Comparison of ENCODE assay signal across 20 cellular contexts in the genomic region with DNA sequence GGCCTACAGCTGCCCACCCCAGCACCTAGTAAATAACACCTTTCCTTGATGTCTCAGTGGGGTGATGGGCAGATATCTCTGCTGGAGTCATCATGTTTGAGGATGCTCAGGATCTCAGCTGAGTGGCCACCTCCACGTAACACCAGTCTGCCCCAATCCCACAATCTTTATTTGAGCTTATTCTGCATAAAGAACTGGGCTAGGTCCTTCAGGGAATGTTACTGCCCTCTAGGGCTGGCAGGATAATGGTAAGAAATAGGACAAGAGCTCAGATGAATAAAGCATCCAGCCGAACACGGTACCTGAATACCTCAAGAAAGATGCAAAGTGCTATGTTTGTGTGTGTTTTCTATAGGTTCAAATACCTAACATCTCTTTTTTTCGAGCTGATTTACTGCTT. TPM values are rescaled to one million over a fixed set of nuclear protein-coding genes. Genes with fewer than 3 reads are reported as not detected.
A peak's percentile ranks its signal among the peaks of the same experiment; 100 is the strongest.
DNase-seq lines count a peak whose midpoint lies in the region; ATAC-seq and TF ChIP-seq lines count a peak whose summit lies in the region.
"Had no signal": no experiment of that assay in that cellular context is flagged by ENCODE, and none has a peak within 500 bp of the region (broad histone marks: within the 10 kb centered on the region; RNA-seq: fewer than 3 reads in every experiment).

No MANE protein-coding gene starts in this region.

- DNase-seq in NCI-H82 (lab: John Stamatoyannopoulos, UW) = peak; percentile 57
- DNase-seq in NCI-H82 treated with DMSO at 0.1 percent for 48 hours (lab: John Stamatoyannopoulos, UW; ENCODE audit: unreplicated experiment) = no peak
- DNase-seq in kidney epithelial cell (ENCODE audit: low read depth) = no peak
- DNase-seq in uterus = no peak
- DNase-seq in GM13976 (ENCODE audit: low spot score) = no peak
- DNase-seq in SW 1271 (lab: John Stamatoyannopoulos, UW) = no peak
- DNase-seq: ACHN; activated gamma-delta T cell; central memory CD4-positive, alpha-beta T cell; effector memory CD4-positive, alpha-beta T cell; immature natural killer cell; NCI-H1092 treated with DMSO at 0.1 percent for 48 hours; SHP77 treated with DMSO at 0.1 percent for 48 hours had no signal

- H3K27ac ChIP-seq in angular gyrus (ENCODE audit: low read depth, low read length) (peak overlapping the region; percentile 79), uterus (peak overlapping the region; percentile 60 to 72)
- H3K27ac ChIP-seq: prostate gland had no signal

- H3K4me1 ChIP-seq in uterus = peaks cover 9 to 27% of the 10 kb centered on the region in 2 donors
- H3K4me1 ChIP-seq: prostate gland had no signal

- no peaks in the 10 kb centered on the region for H3K9me3 ChIP-seq in uterus
- H3K9me3 ChIP-seq: adrenal gland, heart left ventricle, prostate gland had no signal

- TF ChIP-seq POLR2A in uterus (IDR thresholded peaks at IDR 0.05) = no peak

- no peaks in the 10 kb centered on the region for H3K36me3 ChIP-seq in kidney epithelial cell (ENCODE audit: control insufficient read depth, insufficient read depth, low read length)
- H3K36me3 ChIP-seq in uterus = no peaks in the 10 kb centered on the region
- H3K36me3 ChIP-seq: adrenal gland, heart left ventricle, prostate gland had no signal

- in situ Hi-C loops in GM13976 (cut with MboI; ENCODE audit: low sequenced_read_pairs, unreplicated experiment) = loop anchor here (25.0 kb wide), 1 partner anchor 502 kb away; the partner anchor contains the start of gene ATP1B1

- TF ChIP-seq CTCF in kidney epithelial cell (IDR thresholded peaks at IDR 0.05; ENCODE audit: insufficient read depth, low read length, poor library complexity, severe bottlenecking) (peak; percentile 12), uterus (IDR thresholded peaks at IDR 0.05) (peak in 1 of 4 experiments; percentile 20), GM13976 (IDR thresholded peaks at IDR 0.05; ENCODE audit: borderline replicate concordance, control extremely low read depth, extremely low read depth, insufficient read depth, missing control alignments) (no peak)

- no peaks in the 10 kb centered on the region for H3K27me3 ChIP-seq in kidney epithelial cell (ENCODE audit: control insufficient read depth, insufficient read depth, low read length)
- no peaks in the 10 kb centered on the region for H3K27me3 ChIP-seq in uterus
- H3K27me3 ChIP-seq: adrenal gland, heart left ventricle had no signal

- intact Hi-C loops in uterus (cut with DNase I; ENCODE audit: low total_unique reads) = no loop called here

- no peak for ATAC-seq in GM19463 (IDR thresholded peaks at IDR 0.05; ENCODE audit: unreplicated experiment)

- no peak overlapping the region for H3K4me3 ChIP-seq in kidney epithelial cell (ENCODE audit: low read depth, low read length)
- no peak overlapping the region for H3K4me3 ChIP-seq in uterus
- H3K4me3 ChIP-seq: adrenal gland, prostate gland had no signal

RNA-seq across cellular contexts. Expression of gene XCL1, which starts 33.7 kb away (rescaled TPM):
- total RNA-seq in kidney epithelial cell = not detected in 2 replicates
- under 1 TPM in 2 of 4 donors, not detected in 2; 0.55 to 0.58 TPM for total RNA-seq in uterus
- total RNA-seq: OCI-LY7, prostate gland, urinary bladder had no signal
